In the genomic region with DNA sequence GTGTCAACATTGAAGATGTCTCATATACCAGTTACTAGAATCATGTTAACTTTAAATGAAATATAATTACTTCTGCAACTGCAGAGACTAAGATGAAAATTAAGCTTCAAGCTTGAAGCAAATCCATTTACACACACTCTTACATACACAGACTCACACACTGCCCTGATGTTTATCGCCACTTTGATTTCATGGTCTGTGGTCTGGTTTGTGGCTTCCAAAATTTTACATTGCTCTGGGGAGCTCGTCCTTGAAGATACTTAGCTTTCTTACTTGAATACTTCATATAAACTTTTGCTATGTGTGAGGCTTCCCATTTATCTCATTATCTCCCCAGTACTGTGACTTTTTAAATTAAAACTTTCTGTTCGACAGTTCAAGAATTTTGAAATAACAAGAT, we compare ENCODE assay signal across 34 cellular contexts. TPM values are rescaled to one million over a fixed set of nuclear protein-coding genes. Genes with fewer than 3 reads are reported as not detected.
A peak's percentile ranks its signal among the peaks of the same experiment; 100 is the strongest.
DNase-seq lines count a peak whose midpoint lies in the region; ATAC-seq and TF ChIP-seq lines count a peak whose summit lies in the region.
"Had no signal": no experiment of that assay in that cellular context is flagged by ENCODE, and none has a peak within 500 bp of the region (broad histone marks: within the 10 kb centered on the region; RNA-seq: fewer than 3 reads in every experiment).

No MANE protein-coding gene starts in this region.

- no peaks in the 10 kb centered on the region for H3K36me3 Mint-ChIP-seq in effector memory CD8-positive, alpha-beta T cell (ENCODE audit: insufficient read depth)
- no peaks in the 10 kb centered on the region for H3K36me3 Mint-ChIP-seq in activated naive CD8-positive, alpha-beta T cell treated with anti-CD3 and anti-CD28 coated beads, Interleukin-2, amount 50 U/mL, for 24 hours (ENCODE audit: low read depth)
- H3K36me3 Mint-ChIP-seq: CD8-positive, alpha-beta memory T cell had no signal

- no peak overlapping the region for H3K4me3 Mint-ChIP-seq in effector memory CD8-positive, alpha-beta T cell
- no peak overlapping the region for H3K4me3 Mint-ChIP-seq in activated naive CD8-positive, alpha-beta T cell treated with anti-CD3 and anti-CD28 coated beads, Interleukin-2, amount 50 U/mL, for 24 hours
- H3K4me3 Mint-ChIP-seq: B cell; CD8-positive, alpha-beta memory T cell; nephron progenitor cell had no signal

- no peak for TF ChIP-seq CTCF in 22Rv1 (IDR thresholded peaks at IDR 0.05)
- no peak for TF ChIP-seq CTCF in KMS-11 (conservative IDR thresholded peaks at IDR 0.05; ENCODE audit: low read depth, low read length)
- TF ChIP-seq CTCF in VCaP (conservative IDR thresholded peaks at IDR 0.05) = no peak

- no peaks in the 10 kb centered on the region for H3K27me3 ChIP-seq in KMS-11 (ENCODE audit: insufficient read depth, low read depth)
- H3K27me3 ChIP-seq: heart left ventricle, ovary, stomach, tibial nerve had no signal

- H4K20me1 ChIP-seq in KMS-11 (ENCODE audit: insufficient read depth) = no peaks in the 10 kb centered on the region

- H2AFZ ChIP-seq in KMS-11 (ENCODE audit: low read depth) = peak overlapping the region; percentile 47

- no peaks in the 10 kb centered on the region for H3K4me1 Mint-ChIP-seq in effector memory CD8-positive, alpha-beta T cell (ENCODE audit: low read depth in 2 of 2)
- H3K4me1 Mint-ChIP-seq in activated naive CD8-positive, alpha-beta T cell treated with anti-CD3 and anti-CD28 coated beads, Interleukin-2, amount 50 U/mL, for 24 hours = no peaks in the 10 kb centered on the region
- H3K4me1 Mint-ChIP-seq: B cell; CD8-positive, alpha-beta memory T cell had no signal

- DNase-seq in effector memory CD8-positive, alpha-beta T cell = no peak
- no peak for DNase-seq in HT-29 (ENCODE audit: low spot score)
- DNase-seq in activated naive CD8-positive, alpha-beta T cell treated with anti-CD3 and anti-CD28 coated beads, Interleukin-2, amount 50 U/mL, for 24 hours = no peak
- DNase-seq: activated CD4-positive, alpha-beta T cell treated with anti-CD3 and anti-CD28 coated beads for 48 hours; activated naive CD4-positive, alpha-beta T cell treated with anti-CD3 and anti-CD28 coated beads, Interleukin-2, amount 50 U/mL, for 16 hours; CD8-positive, alpha-beta memory T cell; foreskin fibroblast; heart left ventricle; NCI-H1105; NCI-H2029; NCI-H526; nephron progenitor cell; ovary; stimulated activated CD4-positive, alpha-beta T cell treated with anti-CD3 and anti-CD28 coated beads, Interleukin-1b, Interleukin-23, amount 100 ng/mL, for 48 hours; stimulated activated CD8-positive, alpha-beta memory T cell treated with anti-CD3 and anti-CD28 coated beads, Interleukin-4, amount 100 ng/mL, for 48 hours; stomach; WERI-Rb-1 had no signal

- ATAC-seq in GM18907 (IDR thresholded peaks at IDR 0.05; ENCODE audit: unreplicated experiment) (peak; percentile 57), GM18868 (IDR thresholded peaks at IDR 0.05; ENCODE audit: unreplicated experiment) (no peak)
- ATAC-seq in effector memory CD8-positive, alpha-beta T cell (replicated peaks) = no peak
- ATAC-seq in activated naive CD8-positive, alpha-beta T cell treated with anti-CD3 and anti-CD28 coated beads, Interleukin-2, amount 50 U/mL, for 24 hours = no peak
- ATAC-seq: A549, esophagus mucosa, HCT116, heart left ventricle had no signal

- no peak overlapping the region for H3K27ac Mint-ChIP-seq in effector memory CD8-positive, alpha-beta T cell
- no peak overlapping the region for H3K27ac Mint-ChIP-seq in activated naive CD8-positive, alpha-beta T cell treated with anti-CD3 and anti-CD28 coated beads, Interleukin-2, amount 50 U/mL, for 24 hours
- H3K27ac Mint-ChIP-seq: B cell, nephron progenitor cell had no signal

- H3K9ac ChIP-seq in KMS-11 = no peak overlapping the region

- H3K79me2 ChIP-seq in KMS-11 (ENCODE audit: insufficient read depth, low read depth) = no peaks in the 10 kb centered on the region

- H3K9me3 Mint-ChIP-seq in effector memory CD8-positive, alpha-beta T cell = no peaks in the 10 kb centered on the region
- no peaks in the 10 kb centered on the region for H3K9me3 Mint-ChIP-seq in activated naive CD8-positive, alpha-beta T cell treated with anti-CD3 and anti-CD28 coated beads, Interleukin-2, amount 50 U/mL, for 24 hours
- H3K9me3 Mint-ChIP-seq: CD8-positive, alpha-beta memory T cell; nephron progenitor cell had no signal

- H3K27ac ChIP-seq in 22Rv1 (peak overlapping the region; percentile 91; the same call in 1 of the 2 replicates), KMS-11 (no peak overlapping the region), VCaP (peak overlapping the region; percentile 97)
- H3K27ac ChIP-seq: A549, heart left ventricle, ovary, RWPE1, tibial nerve, WERI-Rb-1 had no signal

- H3K36me3 ChIP-seq in KMS-11 (ENCODE audit: insufficient read depth) = no peaks in the 10 kb centered on the region
- H3K36me3 ChIP-seq: heart left ventricle, ovary, stomach, tibial nerve, WERI-Rb-1 had no signal

- no peak overlapping the region for H3K4me3 ChIP-seq in KMS-11 (IDR thresholded peaks at IDR 0.05; ENCODE audit: insufficient read depth, low read depth, low read length)
- H3K4me3 ChIP-seq: A549, heart left ventricle, lung, ovary, smooth muscle cell, stomach, tibial nerve had no signal

- peak overlapping the region; percentile 61 for H3K4me2 ChIP-seq in KMS-11
- H3K4me2 ChIP-seq: A549, smooth muscle cell had no signal

- H3K4me1 ChIP-seq in KMS-11 (ENCODE audit: low read depth, poor library complexity, severe bottlenecking) = peaks cover 25% of the 10 kb centered on the region
- H3K4me1 ChIP-seq: heart left ventricle, tibial nerve had no signal

- peaks cover 21 to 32% of the 10 kb centered on the region in 2 donors for H3K27me3 Mint-ChIP-seq in effector memory CD8-positive, alpha-beta T cell
- H3K27me3 Mint-ChIP-seq in activated naive CD8-positive, alpha-beta T cell treated with anti-CD3 and anti-CD28 coated beads, Interleukin-2, amount 50 U/mL, for 24 hours = peaks cover 2% of the 10 kb centered on the region

RNA-seq across cellular contexts. Expression of gene ARHGEF38, which starts 35.8 kb away (rescaled TPM):
- 3.6 and 5.0 TPM in 2 replicates for total RNA-seq in HT-29 (2014; rRNA removed; shearing (Covaris generic))
- total RNA-seq: B cell; bronchial epithelial cell; CD8-positive, alpha-beta memory T cell; G401; heart left ventricle; mononuclear cell; smooth muscle cell; T-helper 2 cell treated with Interferon-gamma antibody and Interleukin-4, amounts not matched to agents 100 ng/mL and 5 ng/mL, for 36 hours; tibial nerve had no signal
